In the genomic region with DNA sequence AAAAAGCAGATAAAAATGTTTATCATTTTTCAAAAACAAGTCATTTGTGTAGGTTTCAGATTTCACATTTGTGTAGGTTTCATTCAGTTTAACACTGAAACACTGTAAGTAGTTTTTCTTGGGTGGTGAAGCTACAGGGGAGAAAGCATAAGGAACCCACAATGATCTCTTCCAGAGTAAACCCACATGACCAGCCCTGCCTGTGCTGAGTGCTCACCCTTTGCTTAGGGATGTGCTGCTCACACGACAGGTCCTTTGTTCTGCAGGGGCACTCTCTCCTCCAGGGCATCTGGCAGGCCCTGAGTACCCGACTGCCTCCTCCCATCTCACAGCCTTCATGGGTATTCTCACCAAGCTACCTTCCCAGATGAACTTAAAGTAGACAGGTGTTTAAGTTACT, we compare ENCODE assay signal across 31 cellular contexts. TPM values are rescaled to one million over a fixed set of nuclear protein-coding genes. Genes with fewer than 3 reads are reported as not detected.
DNase-seq lines count a peak whose midpoint lies in the region; ATAC-seq and TF ChIP-seq lines count a peak whose summit lies in the region.
"Had no signal": no experiment of that assay in that cellular context is flagged by ENCODE, and none has a peak within 500 bp of the region (broad histone marks: within the 10 kb centered on the region; RNA-seq: fewer than 3 reads in every experiment).

No MANE protein-coding gene starts in this region.

- ATAC-seq in WTC11, result peak; percentile 59
- ATAC-seq: activated CD4-positive, alpha-beta T cell treated with anti-CD3 and anti-CD28 coated beads for 36 hours; effector memory CD8-positive, alpha-beta T cell; esophagus mucosa; HCT116; mucosa of descending colon; right cardiac atrium had no signal

- peaks cover 11% of the 10 kb centered on the region for H3K36me3 Mint-ChIP-seq in WTC11
- H3K36me3 Mint-ChIP-seq in neural crest cell (ENCODE audit: low read depth), result peaks cover 4% of the 10 kb centered on the region
- H3K36me3 Mint-ChIP-seq: type B pancreatic cell had no signal

- H3K27ac ChIP-seq in brain microvascular endothelial cell, result no peak overlapping the region
- H3K27ac ChIP-seq: breast epithelium, parathyroid adenoma had no signal

- H3K4me3 ChIP-seq in brain microvascular endothelial cell (ENCODE audit: low read depth, low read length), result no peak overlapping the region
- H3K4me3 ChIP-seq: breast epithelium, mucosa of descending colon had no signal

- no peaks in the 10 kb centered on the region for H3K27me3 ChIP-seq in brain microvascular endothelial cell (replicated peaks)
- H3K27me3 ChIP-seq: breast epithelium had no signal

- peaks cover 25% of the 10 kb centered on the region for H3K4me1 Mint-ChIP-seq in WTC11
- peaks cover 5% of the 10 kb centered on the region for H3K4me1 Mint-ChIP-seq in neural crest cell

- in situ Hi-C loops in brain microvascular endothelial cell (cut with HindIII; ENCODE audit: low pct_ligation_motif_present, low sequenced_read_pairs), result no loop called here

- no peak overlapping the region for H3K27ac Mint-ChIP-seq in WTC11
- H3K27ac Mint-ChIP-seq in neural crest cell (ENCODE audit: unreplicated experiment), result peak overlapping the region; percentile 20
- H3K27ac Mint-ChIP-seq: activated CD4-positive, alpha-beta T cell treated with anti-CD3 and anti-CD28 coated beads for 36 hours; activated naive CD4-positive, alpha-beta T cell treated with anti-CD3 and anti-CD28 coated beads for 36 hours; natural killer cell treated with Interleukin-12 subunit alpha and Interleukin-12 subunit beta and Interleukin-15 and Interleukin-18, amount 100 ng/mL, for 72 hours; T-helper 2 cell treated with Interferon-gamma antibody and Interleukin-4, amounts not matched to agents 5 μg/mL and 100 μg/mL, for 36 hours; type B pancreatic cell had no signal

- H3K9me3 Mint-ChIP-seq in WTC11 (no peaks in the 10 kb centered on the region), neural crest cell (no peaks in the 10 kb centered on the region)
- H3K9me3 Mint-ChIP-seq: activated naive CD4-positive, alpha-beta T cell treated with anti-CD3 and anti-CD28 coated beads for 36 hours; effector memory CD8-positive, alpha-beta T cell; natural killer cell treated with Interleukin-12 subunit alpha and Interleukin-12 subunit beta and Interleukin-15 and Interleukin-18, amount 100 ng/mL, for 72 hours; T-helper 2 cell treated with Interferon-gamma antibody and Interleukin-4, amounts not matched to agents 5 μg/mL and 100 μg/mL, for 36 hours; type B pancreatic cell had no signal

- POLR2A ChIA-PET in WTC11 (lab: Charles Lee), result no interaction called here

- peak; percentile 27 for DNase-seq in NCI-H2171 treated with DMSO at 0.1 percent for 48 hours (lab: John Stamatoyannopoulos, UW)
- no peak for DNase-seq in NCI-H2171 (lab: John Stamatoyannopoulos, UW)
- peak; percentile 6 for DNase-seq in EH (ENCODE audit: low read depth)
- DNase-seq in WTC11 (ENCODE audit: low spot score), result no peak
- no peak for DNase-seq in neural crest cell (ENCODE audit: low read depth, low spot score)
- no peak for DNase-seq in NOMO-1 (lab: John Stamatoyannopoulos, UW; ENCODE audit: unreplicated experiment in 2 of 2)
- DNase-seq in brain microvascular endothelial cell, result no peak
- no peak for DNase-seq in HuH-7.5 (ENCODE audit: low spot score)
- DNase-seq: activated CD4-positive, alpha-beta T cell treated with anti-CD3 and anti-CD28 coated beads for 36 hours; activated naive CD4-positive, alpha-beta T cell treated with anti-CD3 and anti-CD28 coated beads for 36 hours; amniotic stem cell; COR-L47; effector memory CD8-positive, alpha-beta T cell; KBM-7; MM.1S; mucosa of descending colon; NCI-H1417 treated with DMSO at 0.1 percent for 48 hours; NCI-H82; right cardiac atrium had no signal

- H3K4me3 Mint-ChIP-seq in WTC11 (no peak overlapping the region), neural crest cell (no peak overlapping the region)
- H3K4me3 Mint-ChIP-seq: activated CD4-positive, alpha-beta T cell treated with anti-CD3 and anti-CD28 coated beads for 36 hours; activated naive CD4-positive, alpha-beta T cell treated with anti-CD3 and anti-CD28 coated beads for 36 hours; effector memory CD8-positive, alpha-beta T cell; natural killer cell treated with Interleukin-12 subunit alpha and Interleukin-12 subunit beta and Interleukin-15 and Interleukin-18, amount 100 ng/mL, for 72 hours; T-helper 2 cell treated with Interferon-gamma antibody and Interleukin-4, amounts not matched to agents 5 μg/mL and 100 μg/mL, for 36 hours; type B pancreatic cell had no signal

- peaks cover 10% of the 10 kb centered on the region for H3K36me3 ChIP-seq in brain microvascular endothelial cell (replicated peaks)

- no peak for TF ChIP-seq CTCF in WTC11 (IDR thresholded peaks at IDR 0.05)
- TF ChIP-seq CTCF in neural crest cell (conservative IDR thresholded peaks at IDR 0.05), result no peak
- no peak for TF ChIP-seq CTCF in brain microvascular endothelial cell (IDR thresholded peaks at IDR 0.05; ENCODE audit: low read depth, low read length, missing control alignments)

- CTCF ChIA-PET in WTC11 (lab: Charles Lee), result interaction anchor here (0.6 to 1.5 kb wide), 6 partner anchors 97 to 1102 kb away, joined by 3 to 4 read pairs (median 3); no protein-coding TSS in a partner anchor

- H3K27me3 Mint-ChIP-seq in WTC11 (ENCODE audit: low read depth), result no peaks in the 10 kb centered on the region
- no peaks in the 10 kb centered on the region for H3K27me3 Mint-ChIP-seq in neural crest cell (ENCODE audit: low read depth)
- H3K27me3 Mint-ChIP-seq: activated CD4-positive, alpha-beta T cell treated with anti-CD3 and anti-CD28 coated beads for 36 hours; effector memory CD8-positive, alpha-beta T cell; natural killer cell treated with Interleukin-12 subunit alpha and Interleukin-12 subunit beta and Interleukin-15 and Interleukin-18, amount 100 ng/mL, for 72 hours; type B pancreatic cell had no signal

TF ChIP-seq in WTC11, 78 proteins besides CTCF, POLR2A, EP300 and RAD21:
- TF ChIP-seq CREB1 (CRISPR knock-in tag; IDR thresholded peaks at IDR 0.05), result no peak
- TF ChIP-seq CBFB (CRISPR knock-in tag; IDR thresholded peaks at IDR 0.05; ENCODE audit: low read depth), result no peak
- no peak for TF ChIP-seq ZNF138 (CRISPR knock-in tag; conservative IDR thresholded peaks at IDR 0.05)

RNA-seq across cellular contexts. Expression of a gene that starts 28.9 kb away (rescaled TPM):
- total RNA-seq in WTC11 (2021) (32.9 to 34.7 TPM (median 33.4 TPM) in 3 replicates), neural crest cell (34.3 and 34.7 TPM in 2 replicates)

RNA-seq across cellular contexts. Expression of a gene that starts 52.1 kb away (rescaled TPM):
- total RNA-seq in WTC11 (2021) (0.41 TPM in 1 of 3 replicates, not detected in the others), neural crest cell (1.1 and 1.7 TPM in 2 replicates)
- total RNA-seq: A673; activated CD4-positive, alpha-beta T cell treated with anti-CD3 and anti-CD28 coated beads for 36 hours; activated CD8-positive, alpha-beta memory T cell treated with anti-CD3 and anti-CD28 coated beads for 36 hours; activated naive CD4-positive, alpha-beta T cell treated with anti-CD3 and anti-CD28 coated beads for 36 hours; breast epithelium; esophagus mucosa; HT1080; lung microvascular endothelial cell; mucosa of descending colon; natural killer cell treated with Interleukin-12 subunit alpha and Interleukin-12 subunit beta and Interleukin-15 and Interleukin-18, amount 100 ng/mL, for 72 hours; right cardiac atrium; subcutaneous adipose tissue had no signal

Comparison
In these comparisons a context has a peak if more than half of its experiments do, and no peak if none do; other contexts are left out.
1. DNase-seq: peak in NCI-H2171 treated with DMSO at 0.1 percent for 48 hours (single experiment) and EH (single experiment); none in NCI-H2171 (single experiment), WTC11 (single experiment), neural crest cell (single experiment), NOMO-1 (0 of 2), brain microvascular endothelial cell (single experiment) and HuH-7.5 (single experiment).